Comparison of ENCODE assay signal across 25 cellular contexts in the genomic region with DNA sequence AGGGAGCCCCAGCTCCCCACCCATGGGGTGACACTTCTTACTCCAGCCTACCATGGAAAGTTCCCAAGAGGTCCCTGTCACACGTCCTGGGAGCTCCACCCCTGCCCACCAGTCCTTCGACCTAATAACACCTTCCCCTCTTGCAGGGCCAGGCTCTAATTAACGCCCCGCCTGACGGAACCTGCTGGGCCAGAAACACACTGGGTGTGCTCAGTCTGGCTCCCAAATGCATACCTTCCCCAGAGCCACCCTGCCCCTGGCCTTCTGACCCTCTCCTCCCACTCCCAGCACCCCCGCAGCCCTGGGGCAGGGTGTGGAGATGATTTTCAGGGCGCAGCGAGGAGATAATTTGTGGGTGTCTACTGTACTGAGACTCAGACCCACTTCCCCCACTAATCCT. TPM values are rescaled to one million over a fixed set of nuclear protein-coding genes. Genes with fewer than 3 reads are reported as not detected.
"Had no signal": no experiment of that assay in that cellular context is flagged by ENCODE, and none has a peak within 500 bp of the region (broad histone marks: within the 10 kb centered on the region; RNA-seq: fewer than 3 reads in every experiment).

No MANE protein-coding gene starts in this region.

- H3K4me3 ChIP-seq: ascending aorta, lung, pancreas, right lobe of liver, thoracic aorta had no signal

- H3K36me3 ChIP-seq: ascending aorta, neutrophil, pancreas, right lobe of liver, thoracic aorta had no signal

- H3K27ac Mint-ChIP-seq: activated B cell treated with CpG ODN at 0.5 μM for 24 hours; activated CD4-positive, alpha-beta T cell treated with anti-CD3 and anti-CD28 coated beads, Interleukin-2, amount 10 ng/mL, durations not matched to agents 24 days and 14 days; activated naive CD4-positive, alpha-beta T cell treated with anti-CD3 and anti-CD28 coated beads, Interleukin-2, amount 50 U/mL, for 24 hours; natural killer cell treated with Interleukin-12 subunit alpha and Interleukin-12 subunit beta and Interleukin-15 and Interleukin-18, amount 100 ng/mL, for 72 hours had no signal

- H3K9me3 ChIP-seq: ascending aorta, neutrophil, pancreas, right lobe of liver, thoracic aorta had no signal

- H3K27ac ChIP-seq: ascending aorta, neutrophil, pancreas, right lobe of liver, thoracic aorta had no signal

- H3K9me3 Mint-ChIP-seq: activated B cell treated with CpG ODN at 0.5 μM for 24 hours; activated CD4-positive, alpha-beta T cell treated with anti-CD3 and anti-CD28 coated beads, Interleukin-2, amount 10 ng/mL, durations not matched to agents 24 days and 14 days; activated naive CD4-positive, alpha-beta T cell treated with anti-CD3 and anti-CD28 coated beads, Interleukin-2, amount 50 U/mL, for 24 hours; activated T-cell treated with anti-CD3 and anti-CD28 coated beads, Interleukin-2, amount 50 U/mL, for 4 hours; natural killer cell treated with Interleukin-12 subunit alpha and Interleukin-12 subunit beta and Interleukin-15 and Interleukin-18, amount 100 ng/mL, for 72 hours; stimulated activated effector memory CD8-positive, alpha-beta T cell treated with anti-CD3 and anti-CD28 coated beads, Interleukin-12 subunit alpha, Interleukin-12 subunit beta, amount 100 ng/mL, for 72 hours had no signal

- H3K4me3 Mint-ChIP-seq: activated B cell treated with CpG ODN at 0.5 μM for 24 hours; activated CD4-positive, alpha-beta T cell treated with anti-CD3 and anti-CD28 coated beads, Interleukin-2, amount 10 ng/mL, durations not matched to agents 24 days and 14 days; activated naive CD4-positive, alpha-beta T cell treated with anti-CD3 and anti-CD28 coated beads, Interleukin-2, amount 50 U/mL, for 24 hours; activated T-cell treated with anti-CD3 and anti-CD28 coated beads, Interleukin-2, amount 50 U/mL, for 4 hours; natural killer cell treated with Interleukin-12 subunit alpha and Interleukin-12 subunit beta and Interleukin-15 and Interleukin-18, amount 100 ng/mL, for 72 hours; stimulated activated effector memory CD8-positive, alpha-beta T cell treated with anti-CD3 and anti-CD28 coated beads, Interleukin-12 subunit alpha, Interleukin-12 subunit beta, amount 100 ng/mL, for 72 hours had no signal

- H3K27me3 ChIP-seq: ascending aorta, pancreas, right lobe of liver had no signal

- H3K4me1 ChIP-seq: ascending aorta, pancreas, right lobe of liver had no signal

- ATAC-seq: left lobe of liver, pancreas, right lobe of liver had no signal

- H3K36me3 Mint-ChIP-seq: activated naive CD4-positive, alpha-beta T cell treated with anti-CD3 and anti-CD28 coated beads, Interleukin-2, amount 50 U/mL, for 24 hours; natural killer cell treated with Interleukin-12 subunit alpha and Interleukin-12 subunit beta and Interleukin-15 and Interleukin-18, amount 100 ng/mL, for 72 hours; stimulated activated effector memory CD8-positive, alpha-beta T cell treated with anti-CD3 and anti-CD28 coated beads, Interleukin-12 subunit alpha, Interleukin-12 subunit beta, amount 100 ng/mL, for 72 hours had no signal

- DNase-seq: activated B cell treated with CpG ODN at 0.5 μM for 24 hours; activated CD4-positive, alpha-beta T cell treated with anti-CD3 and anti-CD28 coated beads, Interleukin-2, amount 10 ng/mL, durations not matched to agents 24 days and 14 days; activated CD8-positive, alpha-beta memory T cell treated with anti-CD3 and anti-CD28 coated beads, Interleukin-2, amount 50 U/mL, for 4 hours; activated effector memory CD4-positive, alpha-beta T cell treated with anti-CD3 and anti-CD28 coated beads, Interleukin-2, amount 50 U/mL, for 16 hours; activated T-cell treated with anti-CD3 and anti-CD28 coated beads, Interleukin-2, amount 50 U/mL, for 4 hours; cortex of kidney; foreskin melanocyte; glutamatergic neuron; hypothalamus; kidney; pancreas; right lobe of liver; stimulated activated CD4-positive, alpha-beta T cell treated with anti-CD3 and anti-CD28 coated beads, Interleukin-4, amount 100 ng/mL, for 24 hours; T-helper 9 cell had no signal

RNA-seq across cellular contexts. Expression of a gene that starts 20.6 kb away (rescaled TPM):
- total RNA-seq: activated B cell treated with CpG ODN at 0.5 μM for 24 hours; activated CD4-positive, alpha-beta T cell treated with anti-CD3 and anti-CD28 coated beads, Interleukin-2, amount 10 ng/mL, durations not matched to agents 24 days and 14 days; activated T-cell treated with anti-CD3 and anti-CD28 coated beads, Interleukin-2, amount 50 U/mL, for 4 hours; ascending aorta; kidney; left lobe of liver; lung; natural killer cell treated with Interleukin-12 subunit alpha and Interleukin-12 subunit beta and Interleukin-15 and Interleukin-18, amount 100 ng/mL, for 72 hours; pancreas; pulmonary artery endothelial cell; right lobe of liver; thoracic aorta; ureter had no signal
- polyA plus RNA-seq: adipose tissue, lung, pancreas had no signal

RNA-seq across cellular contexts. Expression of a gene that starts 32.7 kb away (rescaled TPM):
- total RNA-seq: activated CD4-positive, alpha-beta T cell treated with anti-CD3 and anti-CD28 coated beads, Interleukin-2, amount 10 ng/mL, durations not matched to agents 24 days and 14 days; activated T-cell treated with anti-CD3 and anti-CD28 coated beads, Interleukin-2, amount 50 U/mL, for 4 hours; ascending aorta; kidney; left lobe of liver; lung; natural killer cell treated with Interleukin-12 subunit alpha and Interleukin-12 subunit beta and Interleukin-15 and Interleukin-18, amount 100 ng/mL, for 72 hours; pancreas; pulmonary artery endothelial cell; right lobe of liver; thoracic aorta; ureter had no signal
- polyA plus RNA-seq: adipose tissue, lung, pancreas had no signal

RNA-seq across cellular contexts. Expression of a gene that starts 56.5 kb away (rescaled TPM):
- total RNA-seq: activated B cell treated with CpG ODN at 0.5 μM for 24 hours; activated CD4-positive, alpha-beta T cell treated with anti-CD3 and anti-CD28 coated beads, Interleukin-2, amount 10 ng/mL, durations not matched to agents 24 days and 14 days; activated T-cell treated with anti-CD3 and anti-CD28 coated beads, Interleukin-2, amount 50 U/mL, for 4 hours; ascending aorta; kidney; left lobe of liver; natural killer cell treated with Interleukin-12 subunit alpha and Interleukin-12 subunit beta and Interleukin-15 and Interleukin-18, amount 100 ng/mL, for 72 hours; pulmonary artery endothelial cell; right lobe of liver; thoracic aorta had no signal
- polyA plus RNA-seq: adipose tissue, pancreas had no signal
